ENCODE assay signal across 9 cellular contexts in the genomic region with DNA sequence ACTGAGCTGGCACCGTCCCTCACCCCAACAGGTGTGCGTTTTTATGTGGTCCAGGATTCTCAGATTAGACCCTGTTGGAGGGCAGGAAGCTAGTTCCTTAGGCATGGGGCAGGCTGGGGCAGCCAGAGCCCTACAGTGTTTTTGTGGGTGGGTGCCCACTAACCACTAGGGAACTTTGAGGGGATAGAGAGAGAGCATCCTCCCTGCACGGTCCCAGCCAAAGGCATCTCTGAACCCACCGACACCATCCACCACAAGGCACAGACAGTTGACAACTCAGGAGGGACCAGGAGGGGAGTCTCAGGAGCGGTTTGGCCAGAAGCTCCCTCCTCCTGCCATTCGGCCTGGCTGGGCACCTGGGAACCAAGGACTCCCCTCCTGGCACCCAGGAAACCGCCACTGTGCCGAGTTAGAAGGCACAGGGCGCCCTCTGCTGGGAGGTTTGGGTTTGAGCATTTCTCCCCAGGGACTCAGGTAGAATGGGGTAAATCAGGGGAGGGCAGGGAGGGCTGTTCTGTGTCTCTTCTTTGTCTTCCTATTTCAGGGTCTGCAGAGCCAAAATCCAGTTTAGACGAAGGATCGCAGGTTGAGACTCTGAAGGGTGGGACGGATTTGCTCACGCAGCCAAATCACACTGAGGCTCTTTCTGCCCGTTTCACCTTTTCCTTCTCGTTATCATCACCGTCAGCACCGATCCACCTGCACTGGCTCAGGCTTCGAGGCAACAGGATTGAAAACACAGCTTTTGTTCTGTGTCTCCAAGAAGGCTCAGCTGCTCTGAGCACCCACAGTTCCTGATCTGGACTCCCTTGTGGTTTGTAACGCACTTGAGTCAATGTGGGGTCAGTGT.
A peak's percentile ranks its signal among the peaks of the same experiment; 100 is the strongest.
DNase-seq lines count a peak whose midpoint lies in the region; ATAC-seq and TF ChIP-seq lines count a peak whose summit lies in the region.
"Had no signal": no experiment of that assay in that cellular context is flagged by ENCODE, and none has a peak within 500 bp of the region (broad histone marks: within the 10 kb centered on the region; RNA-seq: fewer than 3 reads in every experiment).

No MANE protein-coding gene starts in this region.

- CTCF ChIA-PET in BJ (lab: Yijun Ruan, JAX): interaction anchor here (0.6 to 13.5 kb wide), 35 partner anchors 9 to 485 kb away, joined by 3 to 245 read pairs (median 5); no protein-coding TSS in a partner anchor
- CTCF ChIA-PET in activated naive CD4-positive, alpha-beta T cell treated with anti-CD3 and anti-CD28 coated beads for 36 hours (lab: Charles Lee): interaction anchor here (0.6 to 4.1 kb wide), 27 partner anchors 8 to 1299 kb away, joined by 3 to 20 read pairs (median 4); no protein-coding TSS in a partner anchor

- H3K27me3 ChIP-seq in BJ (ENCODE audit: control insufficient read depth, insufficient read depth, low read length): no peaks in the 10 kb centered on the region
- no peaks in the 10 kb centered on the region for H3K27me3 ChIP-seq in SJCRH30

- TF ChIP-seq CTCF in BJ (IDR thresholded peaks at IDR 0.05; ENCODE audit: insufficient read depth, low read depth, low read length): peak; percentile 86

- peaks cover 3% of the 10 kb centered on the region for H3K9me3 Mint-ChIP-seq in activated naive CD4-positive, alpha-beta T cell treated with anti-CD3 and anti-CD28 coated beads for 36 hours
- H3K9me3 Mint-ChIP-seq: memory B cell had no signal

- H3K36me3 Mint-ChIP-seq in activated naive CD4-positive, alpha-beta T cell treated with anti-CD3 and anti-CD28 coated beads for 36 hours (ENCODE audit: low read depth): no peaks in the 10 kb centered on the region
- H3K36me3 Mint-ChIP-seq: memory B cell had no signal

- H3K4me3 Mint-ChIP-seq in activated naive CD4-positive, alpha-beta T cell treated with anti-CD3 and anti-CD28 coated beads for 36 hours: no peak overlapping the region
- H3K4me3 Mint-ChIP-seq: memory B cell had no signal

- intact Hi-C loops in activated naive CD4-positive, alpha-beta T cell treated with anti-CD3 and anti-CD28 coated beads for 36 hours (cut with micrococcal nuclease): loop anchor here (1.0 kb wide), 2 partner anchors 73 to 202 kb away; no protein-coding TSS in a partner anchor
- intact Hi-C loops in left ventricle myocardium superior (cut with micrococcal nuclease): loop anchor here (10.0 kb wide), 1 partner anchor 72 kb away; no protein-coding TSS in a partner anchor

- H3K27ac ChIP-seq in SJCRH30: no peak overlapping the region

- H3K27me3 Mint-ChIP-seq in activated naive CD4-positive, alpha-beta T cell treated with anti-CD3 and anti-CD28 coated beads for 36 hours (ENCODE audit: low read depth): no peaks in the 10 kb centered on the region

- H3K4me3 ChIP-seq in BJ (ENCODE audit: low read depth, low read length) (no peak overlapping the region), SJCRH30 (no peak overlapping the region)

- H3K36me3 ChIP-seq in BJ (ENCODE audit: control insufficient read depth, insufficient read depth, low read length): no peaks in the 10 kb centered on the region
- H3K36me3 ChIP-seq in SJCRH30: no peaks in the 10 kb centered on the region

- POLR2A ChIA-PET in BJ (lab: Charles Lee): no interaction called here

- no peak overlapping the region for H3K27ac Mint-ChIP-seq in activated naive CD4-positive, alpha-beta T cell treated with anti-CD3 and anti-CD28 coated beads for 36 hours
- H3K27ac Mint-ChIP-seq: memory B cell had no signal

- no peaks in the 10 kb centered on the region for H3K4me1 ChIP-seq in SJCRH30

- DNase-seq in BJ (ENCODE audit: low read depth) (no peak), HCEC 1CT (peak; percentile 18), SJCRH30 (peak; percentile 31 to 65), left ventricle myocardium superior (peak; percentile 74)
- DNase-seq in activated naive CD4-positive, alpha-beta T cell treated with anti-CD3 and anti-CD28 coated beads for 36 hours: peak; percentile 78
- peak; percentile 22 to 51 for DNase-seq in stimulated activated CD4-positive, alpha-beta T cell treated with anti-CD3 and anti-CD28 coated beads, Interleukin-1b, Interleukin-23, amount 100 ng/mL, for 4 hours (ENCODE audit: low read depth in 2 of 2)

- no peaks in the 10 kb centered on the region for H3K9me3 ChIP-seq in SJCRH30 (replicated peaks)

- H3K4me1 Mint-ChIP-seq in activated naive CD4-positive, alpha-beta T cell treated with anti-CD3 and anti-CD28 coated beads for 36 hours (ENCODE audit: low read depth): no peaks in the 10 kb centered on the region
- H3K4me1 Mint-ChIP-seq: memory B cell had no signal

- ATAC-seq in left ventricle myocardium superior (peak; percentile 57), GM19351 (IDR thresholded peaks at IDR 0.05; ENCODE audit: unreplicated experiment) (no peak), GM19328 (IDR thresholded peaks at IDR 0.05; ENCODE audit: unreplicated experiment) (no peak)
